In the genomic region with DNA sequence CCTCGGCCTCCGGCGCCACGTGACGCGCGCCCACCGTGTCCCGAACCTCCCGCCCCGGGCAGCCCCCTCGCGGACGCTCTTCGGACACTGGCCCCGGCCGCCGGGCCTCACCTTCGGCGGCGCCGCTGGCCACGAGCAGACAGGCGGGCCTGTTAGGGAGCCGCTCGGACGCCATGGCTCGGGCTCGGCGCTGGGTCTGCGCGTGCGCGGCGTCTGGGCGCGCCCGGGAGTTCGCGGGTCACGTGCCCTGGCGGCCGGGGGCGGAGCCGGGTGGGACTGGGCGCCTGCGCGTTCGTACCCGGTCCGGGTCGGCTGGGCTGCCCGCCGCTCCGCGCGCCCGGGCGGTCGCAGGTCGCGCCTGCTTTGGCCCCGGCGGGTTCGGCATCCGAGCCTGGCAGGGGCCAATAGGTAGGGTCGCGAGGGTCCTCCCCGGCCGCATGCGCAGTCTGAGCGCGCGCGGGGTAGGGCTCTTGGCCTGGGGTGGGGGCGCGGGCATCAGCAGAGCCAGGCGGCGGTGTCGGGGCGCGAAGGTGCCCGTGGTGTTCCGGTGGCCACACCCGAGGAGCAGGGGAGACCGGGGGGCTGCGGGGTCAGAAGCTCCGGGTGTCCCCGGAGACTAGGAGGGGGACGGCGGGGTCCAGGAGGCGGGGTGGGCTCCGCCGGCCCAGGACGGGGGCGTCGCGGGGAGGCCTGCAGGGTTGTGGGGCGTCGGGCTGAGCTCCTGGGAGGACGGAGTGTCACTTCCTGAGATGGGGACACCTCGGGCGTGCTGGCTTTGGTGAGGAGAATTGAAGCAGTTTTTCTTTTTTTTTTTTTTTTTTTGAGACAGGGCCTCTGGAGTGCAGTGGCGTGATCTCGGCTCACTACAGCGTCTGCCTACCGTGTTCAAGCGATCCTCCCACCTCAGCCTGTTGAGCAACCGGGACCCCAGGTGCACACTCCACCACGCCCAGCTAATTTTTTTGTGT, we compare ENCODE assay signal across 8 cellular contexts. TPM values are rescaled to one million over a fixed set of nuclear protein-coding genes. Genes with fewer than 3 reads are reported as not detected.
A peak's percentile ranks its signal among the peaks of the same experiment; 100 is the strongest.
DNase-seq lines count a peak whose midpoint lies in the region; ATAC-seq and TF ChIP-seq lines count a peak whose summit lies in the region.

A gene with protein sequence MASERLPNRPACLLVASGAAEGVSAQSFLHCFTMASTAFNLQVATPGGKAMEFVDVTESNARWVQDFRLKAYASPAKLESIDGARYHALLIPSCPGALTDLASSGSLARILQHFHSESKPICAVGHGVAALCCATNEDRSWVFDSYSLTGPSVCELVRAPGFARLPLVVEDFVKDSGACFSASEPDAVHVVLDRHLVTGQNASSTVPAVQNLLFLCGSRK (minus strand): TSS at position 200 of the 968 bp plus-strand sequence. CDS start 25 bp downstream, at position 175.

- peak within 1 kb of the TSS; percentile 92 for H3K4me2 ChIP-seq in fibroblast of lung (ENCODE audit: extremely low read depth, insufficient read depth, low read length)

- H3K79me2 ChIP-seq in fibroblast of lung (ENCODE audit: control insufficient read depth, insufficient read depth, low read length), result peaks cover 56% of the 10 kb centered on the region

- POLR2A ChIA-PET in RWPE1 (lab: Yijun Ruan, JAX; ENCODE audit: low non-redundant PET), result no interaction called here

- H3K36me3 Mint-ChIP-seq in natural killer cell, result no peaks in the 10 kb centered on the region

- H3K9me3 ChIP-seq in KOPT-K1 (ENCODE audit: insufficient read depth, low read length, poor library complexity, severe bottlenecking) (no peaks in the 10 kb centered on the region), fibroblast of lung (ENCODE audit: control insufficient read depth, insufficient read depth, low read depth, low read length) (no peaks in the 10 kb centered on the region)

- peak within 1 kb of the TSS; percentile 83 for H3K9ac ChIP-seq in fibroblast of lung (ENCODE audit: insufficient read depth, low read length)

- TF ChIP-seq CTCF in RWPE1 (conservative IDR thresholded peaks at IDR 0.05; ENCODE audit: low read depth), result no peak
- TF ChIP-seq CTCF in fibroblast of lung (conservative IDR thresholded peaks at IDR 0.05 in 1 of 2, IDR thresholded peaks at IDR 0.05 in 1 of 2; ENCODE audit: low read depth in 1 of 2, low read length in 2 of 2), result no peak
- TF ChIP-seq CTCF in natural killer cell (IDR thresholded peaks at IDR 0.05), result no peak

- H3K27ac ChIP-seq in KOPT-K1 (ENCODE audit: low read depth, low read length, poor library complexity, severe bottlenecking) (peak within 1 kb of the TSS; percentile 91), RWPE1 (peak within 1 kb of the TSS; percentile 81), fibroblast of lung (ENCODE audit: insufficient read depth, low read length) (peak within 1 kb of the TSS; percentile 73)

- no peaks in the 10 kb centered on the region for H3K27me3 Mint-ChIP-seq in natural killer cell (ENCODE audit: low read depth in 2 of 2)

- ATAC-seq in GM21737 (IDR thresholded peaks at IDR 0.05; ENCODE audit: unreplicated experiment) (peak; percentile 62), natural killer cell (peak; percentile 90 to 93 (median 92))

- H3K4me3 Mint-ChIP-seq in natural killer cell, result peak within 1 kb of the TSS; percentile 83

- H3K4me1 Mint-ChIP-seq in natural killer cell, result peaks cover 0 to 13% of the 10 kb centered on the region in 2 donors

- H3K9me3 Mint-ChIP-seq in natural killer cell, result no peaks in the 10 kb centered on the region

- peak; percentile 39 for DNase-seq in DMS79 treated with DMSO at 0.1 percent for 48 hours (lab: John Stamatoyannopoulos, UW)
- DNase-seq in RWPE1 (ENCODE audit: low spot score), result peak; percentile 98
- peak; percentile 88 to 93 for DNase-seq in activated T-helper 1 cell treated with anti-CD3 and anti-CD28 coated beads, Interleukin-2, amount 50 U/mL, for 16 hours (ENCODE audit: low read depth in 1 of 2, low spot score in 1 of 2)
- peak; percentile 71 to 78 for DNase-seq in fibroblast of lung (ENCODE audit: low read depth in 2 of 2)
- peak; percentile 96 for DNase-seq in natural killer cell
- peak; percentile 89 for DNase-seq in stimulated activated naive CD4-positive, alpha-beta T cell treated with Interleukin-2 at 50 U/mL for 16 hours (lab: John Stamatoyannopoulos, UW)

- H3K4me3 ChIP-seq in fibroblast of lung (replicated peaks in 1 of 4; ENCODE audit: control extremely low read depth in 1 of 4, insufficient read depth in 1 of 4, low read depth in 3 of 4, low read length in 4 of 4), result peak within 1 kb of the TSS; percentile 67 to 95 (median 84)

- H2AFZ ChIP-seq in fibroblast of lung (ENCODE audit: low read length), result no peak within 1 kb of the TSS

- CTCF ChIA-PET in RWPE1 (lab: Yijun Ruan, JAX), result no interaction called here

- no peaks in the 10 kb centered on the region for H3K27me3 ChIP-seq in fibroblast of lung (ENCODE audit: control insufficient read depth, insufficient read depth, low read length)

- H3K36me3 ChIP-seq in KOPT-K1 (ENCODE audit: insufficient read depth, low read length) (peaks cover 40% of the 10 kb centered on the region), fibroblast of lung (ENCODE audit: control insufficient read depth, insufficient read depth, low read length) (peaks cover 17% of the 10 kb centered on the region)

- no peaks in the 10 kb centered on the region for H4K20me1 ChIP-seq in fibroblast of lung (ENCODE audit: control insufficient read depth, extremely low read depth, insufficient read depth, low read length)

- intact Hi-C loops in natural killer cell (cut with micrococcal nuclease), result loop anchor here (1.0 kb wide), 1 partner anchor 19 kb away; no protein-coding TSS in a partner anchor

- H3K4me1 ChIP-seq in fibroblast of lung (ENCODE audit: control insufficient read depth, extremely low read depth, insufficient read depth, low read length), result no peaks in the 10 kb centered on the region

- peak within 1 kb of the TSS; percentile 31 to 75 for H3K27ac Mint-ChIP-seq in natural killer cell

RNA-seq across cellular contexts. Expression of the gene that starts here (rescaled TPM):
- total RNA-seq in fibroblast of lung (19.0 and 20.3 TPM in 2 replicates), natural killer cell (10 to 100 TPM; 40.4 to 43.1 (median 42.1) TPM)
- 13.9 and 14.7 TPM in 2 replicates for polyA plus RNA-seq in fibroblast of lung
- polyA plus RNA-seq in fibroblast of lung (2012), result 29.3 and 31.6 TPM in 2 replicates
- 25.6 and 62.3 TPM in 2 replicates for polyA minus RNA-seq in fibroblast of lung (ENCODE audit: low replicate concordance)

Comparison
In these comparisons a context has a peak if more than half of its experiments do, and no peak if none do; other contexts are left out.
1. Peak in every context shown above with its lines: DNase-seq, ATAC-seq, H3K4me3 ChIP-seq and H3K27ac ChIP-seq.
2. DNase-seq: peak in every context shown above with its lines; median percentile 98 in RWPE1; 96 in natural killer cell; 90 in activated T-helper 1 cell treated with anti-CD3 and anti-CD28 coated beads, Interleukin-2, amount 50 U/mL, for 16 hours; 89 in stimulated activated naive CD4-positive, alpha-beta T cell treated with Interleukin-2 at 50 U/mL for 16 hours; 74 in fibroblast of lung; 39 in DMS79 treated with DMSO at 0.1 percent for 48 hours.